1 cellular context compared by ENCODE assay signal in genomic region chrX:135087867-135088266, GRCh38.
TF ChIP-seq lines count a peak whose summit lies in the region.

No MANE protein-coding gene starts in this region.

TF ChIP-seq in K562, 482 proteins besides CTCF, POLR2A, EP300 and RAD21:
- TF ChIP-seq HNRNPH1 (optimal IDR thresholded peaks at IDR 0.05; ENCODE audit: low read depth, low read length) (no peak), STAT6 (CRISPR knock-in tag; IDR thresholded peaks at IDR 0.05) (no peak), CREBBP (IDR thresholded peaks at IDR 0.05; ENCODE audit: low read depth, low read length) (no peak), CGGBP1 (CRISPR knock-in tag; IDR thresholded peaks at IDR 0.05) (no peak), ZNF79 (CRISPR knock-in tag; IDR thresholded peaks at IDR 0.05; ENCODE audit: low read depth) (no peak), HDGF (IDR thresholded peaks at IDR 0.05) (no peak), SMAD1 (IDR thresholded peaks at IDR 0.05; ENCODE audit: low read depth, low read length, partially characterized antibody) (no peak), SPI1 (IDR thresholded peaks at IDR 0.05; ENCODE audit: borderline replicate concordance, low read depth, low read length) (peak; percentile 68; the same call in 1 of the 2 replicates), YY1 (IDR thresholded peaks at IDR 0.05; ENCODE audit: borderline replicate concordance in 1 of 3, control insufficient read depth in 1 of 3, extremely low read depth in 1 of 3, insufficient read depth in 3 of 3, insufficient read length in 1 of 3, insufficient replicate concordance in 2 of 3, low read depth in 1 of 3, low read length in 2 of 3) (peak in 1 of 3 experiments; percentile 74), GTF2B (IDR thresholded peaks at IDR 0.05; ENCODE audit: extremely low read depth, insufficient read length) (no peak)
